ENCODE assay signal across 8 cellular contexts in the genomic region with DNA sequence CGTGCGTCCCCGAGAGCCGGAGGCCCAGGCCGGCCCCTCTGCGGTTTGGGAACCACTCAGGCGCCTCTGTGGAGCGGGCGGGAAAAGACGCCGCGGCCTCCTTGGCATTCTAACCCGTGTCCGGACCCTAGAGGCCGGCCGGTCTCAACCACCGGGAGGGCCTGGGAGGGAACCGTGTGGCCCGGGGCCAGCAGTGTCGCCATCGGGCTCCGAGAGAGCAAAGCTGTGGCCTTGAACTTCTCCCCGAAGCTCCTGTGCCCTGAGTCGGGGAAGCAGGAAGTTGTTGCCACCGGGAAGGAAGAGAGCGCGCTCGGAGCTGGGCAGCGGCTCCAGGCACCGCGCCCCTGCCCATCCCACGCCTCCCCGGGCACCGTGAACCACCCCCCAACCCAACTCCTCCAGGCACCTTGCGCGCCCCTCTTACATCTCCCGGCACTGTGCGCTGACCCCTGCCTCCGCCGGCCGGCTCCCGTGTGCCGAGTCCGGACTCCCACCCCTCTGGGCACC.
A peak's percentile ranks its signal among the peaks of the same experiment; 100 is the strongest.
DNase-seq lines count a peak whose midpoint lies in the region; ATAC-seq and TF ChIP-seq lines count a peak whose summit lies in the region.

No MANE protein-coding gene starts in this region.

- no peaks in the 10 kb centered on the region for H3K27me3 ChIP-seq in CD4-positive, alpha-beta memory T cell (ENCODE audit: insufficient read depth, low read length)
- H3K27me3 ChIP-seq in foreskin keratinocyte, result no peaks in the 10 kb centered on the region

- POLR2A ChIA-PET in CD4-positive, alpha-beta memory T cell (lab: Charles Lee; ENCODE audit: partially characterized antibody), result interaction anchor here (1.0 to 3.0 kb wide), 6 partner anchors 12 to 34 kb away, joined by 4 to 41 read pairs (median 12); no protein-coding TSS in a partner anchor
- POLR2A ChIA-PET in activated CD4-positive, alpha-beta memory T cell treated with anti-CD3 and anti-CD28 coated beads, Interleukin-2, amount 10 ng/mL, durations not matched to agents 7 days and 5 days (lab: Charles Lee), result interaction anchor here (0.5 to 3.4 kb wide), 18 partner anchors 12 to 279 kb away, joined by 3 to 41 read pairs (median 4); a partner anchor contains a TSS

- CTCF ChIA-PET in CD4-positive, alpha-beta memory T cell (lab: Charles Lee; ENCODE audit: partially characterized antibody), result interaction anchor here (1.7 to 2.4 kb wide), 2 partner anchors 34 to 57 kb away, joined by 4 to 11 read pairs; no protein-coding TSS in a partner anchor
- CTCF ChIA-PET in activated CD4-positive, alpha-beta memory T cell treated with anti-CD3 and anti-CD28 coated beads, Interleukin-2, amount 10 ng/mL, durations not matched to agents 7 days and 5 days (lab: Charles Lee), result interaction anchor here (0.6 to 2.0 kb wide), 5 partner anchors 17 to 64 kb away, joined by 3 to 9 read pairs (median 5); no protein-coding TSS in a partner anchor

- ATAC-seq in HG02852 (IDR thresholded peaks at IDR 0.05; ENCODE audit: unreplicated experiment) (peak; percentile 3), foreskin keratinocyte (peak; percentile 36)

- peak in 1 of 5 donors; percentile 19 for DNase-seq in CD4-positive, alpha-beta memory T cell
- DNase-seq in activated CD4-positive, alpha-beta memory T cell treated with anti-CD3 and anti-CD28 coated beads, Interleukin-2, amount 10 ng/mL, durations not matched to agents 7 days and 5 days, result peak; percentile 35
- DNase-seq in foreskin keratinocyte (no peak), posterior cingulate gyrus (peak in 6 of 10 donors; percentile 21 to 87 (median 46)), COR-L47 (lab: John Stamatoyannopoulos, UW) (no peak), cortex of kidney (lab: John Stamatoyannopoulos, UW) (no peak), EL (no peak)

- intact Hi-C loops in CD4-positive, alpha-beta memory T cell (cut with micrococcal nuclease), result loop anchor here (5.0 kb wide), 1 partner anchor 47 kb away; no protein-coding TSS in a partner anchor
- intact Hi-C loops in posterior cingulate gyrus (cut with DNase I), result loop anchor here (2.0 to 5.0 kb wide), 3 partner anchors 13 to 58 kb away; no protein-coding TSS in a partner anchor

- H3K9me3 ChIP-seq in CD4-positive, alpha-beta memory T cell (ENCODE audit: control insufficient read depth in 1 of 2, low read length in 2 of 2), result no peaks in the 10 kb centered on the region

- TF ChIP-seq CTCF in foreskin keratinocyte (conservative IDR thresholded peaks at IDR 0.05), result no peak

- H3K4me1 Mint-ChIP-seq in CD4-positive, alpha-beta memory T cell, result peaks cover 11 to 55% (median 42%) of the 10 kb centered on the region in 4 donors
- H3K4me1 Mint-ChIP-seq in activated CD4-positive, alpha-beta memory T cell treated with anti-CD3 and anti-CD28 coated beads, Interleukin-2, amount 10 ng/mL, durations not matched to agents 7 days and 5 days, result peaks cover 57% of the 10 kb centered on the region

- H3K9me3 Mint-ChIP-seq in CD4-positive, alpha-beta memory T cell, result no peaks in the 10 kb centered on the region
- no peaks in the 10 kb centered on the region for H3K9me3 Mint-ChIP-seq in activated CD4-positive, alpha-beta memory T cell treated with anti-CD3 and anti-CD28 coated beads, Interleukin-2, amount 10 ng/mL, durations not matched to agents 7 days and 5 days

- peak overlapping the region; percentile 69 for H3K27ac ChIP-seq in CD4-positive, alpha-beta memory T cell (ENCODE audit: low read depth, low read length)
- peak overlapping the region; percentile 98 for H3K27ac ChIP-seq in foreskin keratinocyte

- H3K27ac Mint-ChIP-seq in CD4-positive, alpha-beta memory T cell, result peak overlapping the region in 3 of 7 donors; percentile 29 to 94 (median 90)
- peak overlapping the region; percentile 87 for H3K27ac Mint-ChIP-seq in activated CD4-positive, alpha-beta memory T cell treated with anti-CD3 and anti-CD28 coated beads, Interleukin-2, amount 10 ng/mL, durations not matched to agents 7 days and 5 days

- peak overlapping the region; percentile 75 to 89 (median 79) for H3K4me3 Mint-ChIP-seq in CD4-positive, alpha-beta memory T cell
- peak overlapping the region; percentile 83 for H3K4me3 Mint-ChIP-seq in activated CD4-positive, alpha-beta memory T cell treated with anti-CD3 and anti-CD28 coated beads, Interleukin-2, amount 10 ng/mL, durations not matched to agents 7 days and 5 days

- H3K27me3 Mint-ChIP-seq in CD4-positive, alpha-beta memory T cell, result no peaks in the 10 kb centered on the region
- H3K27me3 Mint-ChIP-seq in activated CD4-positive, alpha-beta memory T cell treated with anti-CD3 and anti-CD28 coated beads, Interleukin-2, amount 10 ng/mL, durations not matched to agents 7 days and 5 days, result peaks cover 2% of the 10 kb centered on the region

- H3K4me1 ChIP-seq in CD4-positive, alpha-beta memory T cell (ENCODE audit: insufficient read depth, low read length), result peaks cover 48% of the 10 kb centered on the region
- peaks cover 12% of the 10 kb centered on the region for H3K4me1 ChIP-seq in foreskin keratinocyte

- peaks cover 0 to 3% of the 10 kb centered on the region in 2 donors for H3K36me3 Mint-ChIP-seq in CD4-positive, alpha-beta memory T cell
- peaks cover 4% of the 10 kb centered on the region for H3K36me3 Mint-ChIP-seq in activated CD4-positive, alpha-beta memory T cell treated with anti-CD3 and anti-CD28 coated beads, Interleukin-2, amount 10 ng/mL, durations not matched to agents 7 days and 5 days (ENCODE audit: low read depth)

- peak overlapping the region; percentile 29 to 68 for H3K4me3 ChIP-seq in CD4-positive, alpha-beta memory T cell (ENCODE audit: low read length in 2 of 2)

- H3K36me3 ChIP-seq in CD4-positive, alpha-beta memory T cell (ENCODE audit: insufficient read depth, low read length), result no peaks in the 10 kb centered on the region

Comparison
In these comparisons a context has a peak if more than half of its experiments do, and no peak if none do; other contexts are left out.
1. DNase-seq: peak in activated CD4-positive, alpha-beta memory T cell treated with anti-CD3 and anti-CD28 coated beads, Interleukin-2, amount 10 ng/mL, durations not matched to agents 7 days and 5 days (single experiment) and posterior cingulate gyrus (6 of 10); none in foreskin keratinocyte (0 of 2), COR-L47 (single experiment), cortex of kidney (single experiment) and EL (single experiment).